ENCODE assay signal across 1 cellular context in the genomic region with DNA sequence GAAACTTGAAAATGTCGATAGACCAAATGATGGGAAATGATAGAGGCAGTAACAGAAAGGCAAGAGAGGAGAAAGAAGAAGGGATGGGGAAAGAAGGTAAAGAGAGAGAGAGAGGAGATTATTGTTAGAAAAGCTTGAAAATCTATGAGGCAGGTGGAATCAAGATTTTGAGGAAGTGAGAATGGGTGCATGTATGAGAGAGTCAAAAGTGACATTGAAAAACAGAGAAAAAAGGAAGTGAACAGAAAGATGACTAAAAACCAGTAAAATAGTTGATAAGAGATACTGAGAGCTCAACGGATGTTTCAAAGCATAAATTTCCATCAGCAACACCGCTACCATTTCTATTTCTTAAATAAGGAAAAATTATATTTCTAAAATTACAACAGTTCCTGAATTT.
TF ChIP-seq lines count a peak whose summit lies in the region.

No MANE protein-coding gene starts in this region.

TF ChIP-seq in GM12878, 131 proteins besides CTCF, POLR2A, EP300 and RAD21 (continued from another document and continues in another):
- TF ChIP-seq, protein P1, sequence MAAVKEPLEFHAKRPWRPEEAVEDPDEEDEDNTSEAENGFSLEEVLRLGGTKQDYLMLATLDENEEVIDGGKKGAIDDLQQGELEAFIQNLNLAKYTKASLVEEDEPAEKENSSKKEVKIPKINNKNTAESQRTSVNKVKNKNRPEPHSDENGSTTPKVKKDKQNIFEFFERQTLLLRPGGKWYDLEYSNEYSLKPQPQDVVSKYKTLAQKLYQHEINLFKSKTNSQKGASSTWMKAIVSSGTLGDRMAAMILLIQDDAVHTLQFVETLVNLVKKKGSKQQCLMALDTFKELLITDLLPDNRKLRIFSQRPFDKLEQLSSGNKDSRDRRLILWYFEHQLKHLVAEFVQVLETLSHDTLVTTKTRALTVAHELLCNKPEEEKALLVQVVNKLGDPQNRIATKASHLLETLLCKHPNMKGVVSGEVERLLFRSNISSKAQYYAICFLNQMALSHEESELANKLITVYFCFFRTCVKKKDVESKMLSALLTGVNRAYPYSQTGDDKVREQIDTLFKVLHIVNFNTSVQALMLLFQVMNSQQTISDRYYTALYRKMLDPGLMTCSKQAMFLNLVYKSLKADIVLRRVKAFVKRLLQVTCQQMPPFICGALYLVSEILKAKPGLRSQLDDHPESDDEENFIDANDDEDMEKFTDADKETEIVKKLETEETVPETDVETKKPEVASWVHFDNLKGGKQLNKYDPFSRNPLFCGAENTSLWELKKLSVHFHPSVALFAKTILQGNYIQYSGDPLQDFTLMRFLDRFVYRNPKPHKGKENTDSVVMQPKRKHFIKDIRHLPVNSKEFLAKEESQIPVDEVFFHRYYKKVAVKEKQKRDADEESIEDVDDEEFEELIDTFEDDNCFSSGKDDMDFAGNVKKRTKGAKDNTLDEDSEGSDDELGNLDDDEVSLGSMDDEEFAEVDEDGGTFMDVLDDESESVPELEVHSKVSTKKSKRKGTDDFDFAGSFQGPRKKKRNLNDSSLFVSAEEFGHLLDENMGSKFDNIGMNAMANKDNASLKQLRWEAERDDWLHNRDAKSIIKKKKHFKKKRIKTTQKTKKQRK (IDR thresholded peaks at IDR 0.05; ENCODE audit: low read depth, low read length): no peak
- TF ChIP-seq ZNF24 (IDR thresholded peaks at IDR 0.05) (peak; percentile 67), CBX3 (IDR thresholded peaks at IDR 0.05; ENCODE audit: borderline replicate concordance, low read depth) (no peak), BMI1 (IDR thresholded peaks at IDR 0.05; ENCODE audit: borderline replicate concordance) (peak; percentile 94), PAX8 (IDR thresholded peaks at IDR 0.05) (no peak), BHLHE40 (IDR thresholded peaks at IDR 0.05; ENCODE audit: borderline replicate concordance in 1 of 2, low read depth in 2 of 2, low read length in 1 of 2) (peak in 1 of 2 experiments; percentile 33; a peak in 1 of 4 replicates), CBFB (IDR thresholded peaks at IDR 0.05; ENCODE audit: low read depth) (no peak), EZH2 (IDR thresholded peaks at IDR 0.05; ENCODE audit: borderline replicate concordance, control insufficient read depth, low read depth, low read length) (no peak), EGR1 (IDR thresholded peaks at IDR 0.05; ENCODE audit: borderline replicate concordance in 1 of 2, low read depth in 2 of 2, low read length in 2 of 2) (no peak), DPF2 (IDR thresholded peaks at IDR 0.05) (peak; percentile 100), BCL11A (IDR thresholded peaks at IDR 0.05; ENCODE audit: low read depth, low read length) (peak; percentile 99), CHD4 (IDR thresholded peaks at IDR 0.05) (no peak), ZSCAN29 (IDR thresholded peaks at IDR 0.05) (no peak), TCF7 (IDR thresholded peaks at IDR 0.05; ENCODE audit: borderline replicate concordance) (0 out of 2 replicates have a peak, but pooled peaks have one; percentile 49), ZNF217 (IDR thresholded peaks at IDR 0.05) (peak; percentile 98), SMC3 (IDR thresholded peaks at IDR 0.05; ENCODE audit: borderline replicate concordance, low read length) (no peak), JUNB (IDR thresholded peaks at IDR 0.05) (peak; percentile 99), SRF (IDR thresholded peaks at IDR 0.05; ENCODE audit: low read depth in 2 of 2, low read length in 2 of 2) (peak in 1 of 2 experiments; percentile 68; a peak in 1 of 4 replicates), BACH1 (IDR thresholded peaks at IDR 0.05; ENCODE audit: borderline replicate concordance) (peak; percentile 98), IRF4 (IDR thresholded peaks at IDR 0.05; ENCODE audit: low read depth, low read length) (peak; percentile 98), RCOR1 (conservative IDR thresholded peaks at IDR 0.05; ENCODE audit: low read depth, low read length) (peak; percentile 95; the same call in 1 of the 2 replicates), YBX1 (IDR thresholded peaks at IDR 0.05) (0 out of 2 replicates have a peak, but pooled peaks have one; percentile 55), PML (IDR thresholded peaks at IDR 0.05; ENCODE audit: low read length) (0 out of 2 replicates have a peak, but pooled peaks have one; percentile 58), TARDBP (IDR thresholded peaks at IDR 0.05; ENCODE audit: borderline replicate concordance) (no peak), GABPA (IDR thresholded peaks at IDR 0.05; ENCODE audit: low read depth) (peak; percentile 53; the same call in 1 of the 2 replicates), LARP7 (IDR thresholded peaks at IDR 0.05) (no peak), NBN (IDR thresholded peaks at IDR 0.05) (peak; percentile 96), NFIC (IDR thresholded peaks at IDR 0.05; ENCODE audit: low read depth, low read length) (peak; percentile 96), SUPT20H (IDR thresholded peaks at IDR 0.05; ENCODE audit: borderline replicate concordance, control insufficient read depth, low read depth, low read length) (no peak), RB1 (IDR thresholded peaks at IDR 0.05; ENCODE audit: borderline replicate concordance) (no peak), CREM (IDR thresholded peaks at IDR 0.05; ENCODE audit: low read depth) (peak; percentile 92), ATF7 (IDR thresholded peaks at IDR 0.05; ENCODE audit: low read depth) (peak; percentile 89), POLR2AphosphoS5 (IDR thresholded peaks at IDR 0.05; ENCODE audit: low read length) (no peak)
- TF ChIP-seq, protein P2, sequence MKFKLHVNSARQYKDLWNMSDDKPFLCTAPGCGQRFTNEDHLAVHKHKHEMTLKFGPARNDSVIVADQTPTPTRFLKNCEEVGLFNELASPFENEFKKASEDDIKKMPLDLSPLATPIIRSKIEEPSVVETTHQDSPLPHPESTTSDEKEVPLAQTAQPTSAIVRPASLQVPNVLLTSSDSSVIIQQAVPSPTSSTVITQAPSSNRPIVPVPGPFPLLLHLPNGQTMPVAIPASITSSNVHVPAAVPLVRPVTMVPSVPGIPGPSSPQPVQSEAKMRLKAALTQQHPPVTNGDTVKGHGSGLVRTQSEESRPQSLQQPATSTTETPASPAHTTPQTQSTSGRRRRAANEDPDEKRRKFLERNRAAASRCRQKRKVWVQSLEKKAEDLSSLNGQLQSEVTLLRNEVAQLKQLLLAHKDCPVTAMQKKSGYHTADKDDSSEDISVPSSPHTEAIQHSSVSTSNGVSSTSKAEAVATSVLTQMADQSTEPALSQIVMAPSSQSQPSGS (IDR thresholded peaks at IDR 0.05; ENCODE audit: low read length): peak; percentile 93
- TF ChIP-seq, protein P3, sequence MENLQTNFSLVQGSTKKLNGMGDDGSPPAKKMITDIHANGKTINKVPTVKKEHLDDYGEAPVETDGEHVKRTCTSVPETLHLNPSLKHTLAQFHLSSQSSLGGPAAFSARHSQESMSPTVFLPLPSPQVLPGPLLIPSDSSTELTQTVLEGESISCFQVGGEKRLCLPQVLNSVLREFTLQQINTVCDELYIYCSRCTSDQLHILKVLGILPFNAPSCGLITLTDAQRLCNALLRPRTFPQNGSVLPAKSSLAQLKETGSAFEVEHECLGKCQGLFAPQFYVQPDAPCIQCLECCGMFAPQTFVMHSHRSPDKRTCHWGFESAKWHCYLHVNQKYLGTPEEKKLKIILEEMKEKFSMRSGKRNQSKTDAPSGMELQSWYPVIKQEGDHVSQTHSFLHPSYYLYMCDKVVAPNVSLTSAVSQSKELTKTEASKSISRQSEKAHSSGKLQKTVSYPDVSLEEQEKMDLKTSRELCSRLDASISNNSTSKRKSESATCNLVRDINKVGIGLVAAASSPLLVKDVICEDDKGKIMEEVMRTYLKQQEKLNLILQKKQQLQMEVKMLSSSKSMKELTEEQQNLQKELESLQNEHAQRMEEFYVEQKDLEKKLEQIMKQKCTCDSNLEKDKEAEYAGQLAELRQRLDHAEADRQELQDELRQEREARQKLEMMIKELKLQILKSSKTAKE (IDR thresholded peaks at IDR 0.05; ENCODE audit: low read depth, poor library complexity, severe bottlenecking): peak; percentile 67
- TF ChIP-seq, protein P4, sequence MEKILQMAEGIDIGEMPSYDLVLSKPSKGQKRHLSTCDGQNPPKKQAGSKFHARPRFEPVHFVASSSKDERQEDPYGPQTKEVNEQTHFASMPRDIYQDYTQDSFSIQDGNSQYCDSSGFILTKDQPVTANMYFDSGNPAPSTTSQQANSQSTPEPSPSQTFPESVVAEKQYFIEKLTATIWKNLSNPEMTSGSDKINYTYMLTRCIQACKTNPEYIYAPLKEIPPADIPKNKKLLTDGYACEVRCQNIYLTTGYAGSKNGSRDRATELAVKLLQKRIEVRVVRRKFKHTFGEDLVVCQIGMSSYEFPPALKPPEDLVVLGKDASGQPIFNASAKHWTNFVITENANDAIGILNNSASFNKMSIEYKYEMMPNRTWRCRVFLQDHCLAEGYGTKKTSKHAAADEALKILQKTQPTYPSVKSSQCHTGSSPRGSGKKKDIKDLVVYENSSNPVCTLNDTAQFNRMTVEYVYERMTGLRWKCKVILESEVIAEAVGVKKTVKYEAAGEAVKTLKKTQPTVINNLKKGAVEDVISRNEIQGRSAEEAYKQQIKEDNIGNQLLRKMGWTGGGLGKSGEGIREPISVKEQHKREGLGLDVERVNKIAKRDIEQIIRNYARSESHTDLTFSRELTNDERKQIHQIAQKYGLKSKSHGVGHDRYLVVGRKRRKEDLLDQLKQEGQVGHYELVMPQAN (conservative IDR thresholded peaks at IDR 0.05): no peak; the same call in 1 of the 2 replicates
- TF ChIP-seq, protein P5, sequence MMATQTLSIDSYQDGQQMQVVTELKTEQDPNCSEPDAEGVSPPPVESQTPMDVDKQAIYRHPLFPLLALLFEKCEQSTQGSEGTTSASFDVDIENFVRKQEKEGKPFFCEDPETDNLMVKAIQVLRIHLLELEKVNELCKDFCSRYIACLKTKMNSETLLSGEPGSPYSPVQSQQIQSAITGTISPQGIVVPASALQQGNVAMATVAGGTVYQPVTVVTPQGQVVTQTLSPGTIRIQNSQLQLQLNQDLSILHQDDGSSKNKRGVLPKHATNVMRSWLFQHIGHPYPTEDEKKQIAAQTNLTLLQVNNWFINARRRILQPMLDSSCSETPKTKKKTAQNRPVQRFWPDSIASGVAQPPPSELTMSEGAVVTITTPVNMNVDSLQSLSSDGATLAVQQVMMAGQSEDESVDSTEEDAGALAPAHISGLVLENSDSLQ (IDR thresholded peaks at IDR 0.05): 0 out of 2 replicates have a peak, but pooled peaks have one; percentile 39
- TF ChIP-seq, protein P6, sequence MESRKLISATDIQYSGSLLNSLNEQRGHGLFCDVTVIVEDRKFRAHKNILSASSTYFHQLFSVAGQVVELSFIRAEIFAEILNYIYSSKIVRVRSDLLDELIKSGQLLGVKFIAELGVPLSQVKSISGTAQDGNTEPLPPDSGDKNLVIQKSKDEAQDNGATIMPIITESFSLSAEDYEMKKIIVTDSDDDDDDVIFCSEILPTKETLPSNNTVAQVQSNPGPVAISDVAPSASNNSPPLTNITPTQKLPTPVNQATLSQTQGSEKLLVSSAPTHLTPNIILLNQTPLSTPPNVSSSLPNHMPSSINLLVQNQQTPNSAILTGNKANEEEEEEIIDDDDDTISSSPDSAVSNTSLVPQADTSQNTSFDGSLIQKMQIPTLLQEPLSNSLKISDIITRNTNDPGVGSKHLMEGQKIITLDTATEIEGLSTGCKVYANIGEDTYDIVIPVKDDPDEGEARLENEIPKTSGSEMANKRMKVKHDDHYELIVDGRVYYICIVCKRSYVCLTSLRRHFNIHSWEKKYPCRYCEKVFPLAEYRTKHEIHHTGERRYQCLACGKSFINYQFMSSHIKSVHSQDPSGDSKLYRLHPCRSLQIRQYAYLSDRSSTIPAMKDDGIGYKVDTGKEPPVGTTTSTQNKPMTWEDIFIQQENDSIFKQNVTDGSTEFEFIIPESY (IDR thresholded peaks at IDR 0.05): peak; percentile 50; the same call in 1 of the 2 replicates
- TF ChIP-seq, protein P7, sequence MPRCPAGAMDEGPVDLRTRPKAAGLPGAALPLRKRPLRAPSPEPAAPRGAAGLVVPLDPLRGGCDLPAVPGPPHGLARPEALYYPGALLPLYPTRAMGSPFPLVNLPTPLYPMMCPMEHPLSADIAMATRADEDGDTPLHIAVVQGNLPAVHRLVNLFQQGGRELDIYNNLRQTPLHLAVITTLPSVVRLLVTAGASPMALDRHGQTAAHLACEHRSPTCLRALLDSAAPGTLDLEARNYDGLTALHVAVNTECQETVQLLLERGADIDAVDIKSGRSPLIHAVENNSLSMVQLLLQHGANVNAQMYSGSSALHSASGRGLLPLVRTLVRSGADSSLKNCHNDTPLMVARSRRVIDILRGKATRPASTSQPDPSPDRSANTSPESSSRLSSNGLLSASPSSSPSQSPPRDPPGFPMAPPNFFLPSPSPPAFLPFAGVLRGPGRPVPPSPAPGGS (IDR thresholded peaks at IDR 0.05; ENCODE audit: borderline replicate concordance, insufficient read depth, low read depth, low read length, poor library complexity, severe bottlenecking): peak; percentile 81
- TF ChIP-seq, protein P8, sequence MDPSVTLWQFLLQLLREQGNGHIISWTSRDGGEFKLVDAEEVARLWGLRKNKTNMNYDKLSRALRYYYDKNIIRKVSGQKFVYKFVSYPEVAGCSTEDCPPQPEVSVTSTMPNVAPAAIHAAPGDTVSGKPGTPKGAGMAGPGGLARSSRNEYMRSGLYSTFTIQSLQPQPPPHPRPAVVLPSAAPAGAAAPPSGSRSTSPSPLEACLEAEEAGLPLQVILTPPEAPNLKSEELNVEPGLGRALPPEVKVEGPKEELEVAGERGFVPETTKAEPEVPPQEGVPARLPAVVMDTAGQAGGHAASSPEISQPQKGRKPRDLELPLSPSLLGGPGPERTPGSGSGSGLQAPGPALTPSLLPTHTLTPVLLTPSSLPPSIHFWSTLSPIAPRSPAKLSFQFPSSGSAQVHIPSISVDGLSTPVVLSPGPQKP (IDR thresholded peaks at IDR 0.05; ENCODE audit: low read depth, low read length): no peak
- TF ChIP-seq, protein P9, sequence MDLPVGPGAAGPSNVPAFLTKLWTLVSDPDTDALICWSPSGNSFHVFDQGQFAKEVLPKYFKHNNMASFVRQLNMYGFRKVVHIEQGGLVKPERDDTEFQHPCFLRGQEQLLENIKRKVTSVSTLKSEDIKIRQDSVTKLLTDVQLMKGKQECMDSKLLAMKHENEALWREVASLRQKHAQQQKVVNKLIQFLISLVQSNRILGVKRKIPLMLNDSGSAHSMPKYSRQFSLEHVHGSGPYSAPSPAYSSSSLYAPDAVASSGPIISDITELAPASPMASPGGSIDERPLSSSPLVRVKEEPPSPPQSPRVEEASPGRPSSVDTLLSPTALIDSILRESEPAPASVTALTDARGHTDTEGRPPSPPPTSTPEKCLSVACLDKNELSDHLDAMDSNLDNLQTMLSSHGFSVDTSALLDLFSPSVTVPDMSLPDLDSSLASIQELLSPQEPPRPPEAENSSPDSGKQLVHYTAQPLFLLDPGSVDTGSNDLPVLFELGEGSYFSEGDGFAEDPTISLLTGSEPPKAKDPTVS (IDR thresholded peaks at IDR 0.05; ENCODE audit: low read depth, low read length): no peak
- TF ChIP-seq, protein P10, sequence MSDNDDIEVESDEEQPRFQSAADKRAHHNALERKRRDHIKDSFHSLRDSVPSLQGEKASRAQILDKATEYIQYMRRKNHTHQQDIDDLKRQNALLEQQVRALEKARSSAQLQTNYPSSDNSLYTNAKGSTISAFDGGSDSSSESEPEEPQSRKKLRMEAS (IDR thresholded peaks at IDR 0.05; ENCODE audit: low read depth, low read length): no peak
- TF ChIP-seq, protein P11, sequence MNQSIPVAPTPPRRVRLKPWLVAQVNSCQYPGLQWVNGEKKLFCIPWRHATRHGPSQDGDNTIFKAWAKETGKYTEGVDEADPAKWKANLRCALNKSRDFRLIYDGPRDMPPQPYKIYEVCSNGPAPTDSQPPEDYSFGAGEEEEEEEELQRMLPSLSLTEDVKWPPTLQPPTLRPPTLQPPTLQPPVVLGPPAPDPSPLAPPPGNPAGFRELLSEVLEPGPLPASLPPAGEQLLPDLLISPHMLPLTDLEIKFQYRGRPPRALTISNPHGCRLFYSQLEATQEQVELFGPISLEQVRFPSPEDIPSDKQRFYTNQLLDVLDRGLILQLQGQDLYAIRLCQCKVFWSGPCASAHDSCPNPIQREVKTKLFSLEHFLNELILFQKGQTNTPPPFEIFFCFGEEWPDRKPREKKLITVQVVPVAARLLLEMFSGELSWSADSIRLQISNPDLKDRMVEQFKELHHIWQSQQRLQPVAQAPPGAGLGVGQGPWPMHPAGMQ (IDR thresholded peaks at IDR 0.05; ENCODE audit: borderline replicate concordance): 0 out of 2 replicates have a peak, but pooled peaks have one; percentile 32
